ENCODE assay signal across 14 cellular contexts in the genomic region with DNA sequence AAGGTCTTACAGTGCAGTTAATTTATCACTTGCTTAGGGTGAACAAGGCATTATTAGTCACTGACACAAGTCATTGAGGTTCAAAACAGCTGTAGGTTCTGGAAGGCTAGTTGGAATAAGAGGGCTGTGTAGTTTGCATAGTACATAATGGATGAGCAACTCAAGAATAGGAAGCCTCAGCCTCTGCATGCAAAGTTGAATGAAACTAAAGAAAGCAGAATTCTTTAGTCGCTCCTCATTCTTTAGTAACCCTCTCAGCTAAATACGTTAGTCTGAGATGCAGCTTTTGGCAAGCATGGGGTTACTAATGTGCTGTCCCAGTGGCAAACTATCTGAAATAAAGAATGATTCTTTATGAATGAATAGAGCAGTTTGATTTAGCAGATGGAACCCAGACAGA.
A peak's percentile ranks its signal among the peaks of the same experiment; 100 is the strongest.
DNase-seq lines count a peak whose midpoint lies in the region; ATAC-seq and TF ChIP-seq lines count a peak whose summit lies in the region.
"Had no signal": no experiment of that assay in that cellular context is flagged by ENCODE, and none has a peak within 500 bp of the region (broad histone marks: within the 10 kb centered on the region; RNA-seq: fewer than 3 reads in every experiment).

No MANE protein-coding gene starts in this region.

- H3K27me3 Mint-ChIP-seq in GM23338 (ENCODE audit: insufficient read depth, low read depth, poor library complexity): no peaks in the 10 kb centered on the region
- no peaks in the 10 kb centered on the region for H3K27me3 Mint-ChIP-seq in WTC11 (ENCODE audit: low read depth)
- H3K27me3 Mint-ChIP-seq in endodermal cell (ENCODE audit: insufficient read depth): no peaks in the 10 kb centered on the region

- CTCF ChIA-PET in WTC11 (lab: Charles Lee): no interaction called here

- H3F3A ChIP-seq in GM23338 (replicated peaks; ENCODE audit: low read depth): 0 out of 2 replicates have a peak, but pooled peaks cover 4% of the 10 kb centered on the region

- no peak for TF ChIP-seq CTCF in GM23338 (conservative IDR thresholded peaks at IDR 0.05; ENCODE audit: low read depth in 2 of 2)
- no peak for TF ChIP-seq CTCF in WTC11 (IDR thresholded peaks at IDR 0.05)
- TF ChIP-seq CTCF in endodermal cell (conservative IDR thresholded peaks at IDR 0.05): no peak
- no peak for TF ChIP-seq CTCF in BE2C (IDR thresholded peaks at IDR 0.05; ENCODE audit: low read depth, low read length)

- no peaks in the 10 kb centered on the region for H3K9me3 ChIP-seq in endodermal cell (ENCODE audit: control insufficient read depth, low read length)
- no peaks in the 10 kb centered on the region for H3K9me3 ChIP-seq in BE2C

- no peak overlapping the region for H3K9ac ChIP-seq in endodermal cell (ENCODE audit: extremely low read depth, low read length, poor library complexity, severe bottlenecking)
- H3K9ac ChIP-seq: GM23248 had no signal

- H4K20me1 ChIP-seq in GM23338 (replicated peaks; ENCODE audit: insufficient read depth): no peaks in the 10 kb centered on the region

- H3K9me2 ChIP-seq in GM23338 (ENCODE audit: insufficient read depth): no peaks in the 10 kb centered on the region

- no peak overlapping the region for H2AFZ ChIP-seq in GM23338
- H2AFZ ChIP-seq: GM23248 had no signal

- H3K36me3 Mint-ChIP-seq in GM23338 (ENCODE audit: low read depth): peaks cover 15% of the 10 kb centered on the region; the same call in 2 of the 3 replicates
- H3K36me3 Mint-ChIP-seq in WTC11: peaks cover 12% of the 10 kb centered on the region
- peaks cover 19% of the 10 kb centered on the region for H3K36me3 Mint-ChIP-seq in endodermal cell (ENCODE audit: low read depth)
- H3K36me3 Mint-ChIP-seq: CD8-positive, alpha-beta memory T cell had no signal

- H3K36me3 ChIP-seq in GM23338 (ENCODE audit: insufficient read depth) (peaks cover 5% of the 10 kb centered on the region; the same call in 1 of the 2 replicates), endodermal cell (ENCODE audit: control insufficient read depth, insufficient read depth, low read length) (peaks cover 7% of the 10 kb centered on the region), BE2C (no peaks in the 10 kb centered on the region)

- H3K4me3 Mint-ChIP-seq in GM23338: no peak overlapping the region
- H3K4me3 Mint-ChIP-seq in WTC11: no peak overlapping the region
- H3K4me3 Mint-ChIP-seq in endodermal cell: no peak overlapping the region
- H3K4me3 Mint-ChIP-seq: B cell; CD8-positive, alpha-beta memory T cell; H9 had no signal

- H3K27me3 ChIP-seq in GM23338 (ENCODE audit: insufficient read depth) (no peaks in the 10 kb centered on the region), endodermal cell (ENCODE audit: control insufficient read depth, insufficient read depth, low read length, poor library complexity, severe bottlenecking) (no peaks in the 10 kb centered on the region), BE2C (peaks cover 18% of the 10 kb centered on the region)

- peaks cover 25% of the 10 kb centered on the region for H3K79me2 ChIP-seq in GM23338 (replicated peaks; ENCODE audit: insufficient read depth)

- H3K27ac Mint-ChIP-seq in GM23338 (no peak overlapping the region), WTC11 (peak overlapping the region; percentile 37; the same call in 1 of the 2 replicates), endodermal cell (no peak overlapping the region)
- H3K27ac Mint-ChIP-seq: B cell; CD8-positive, alpha-beta memory T cell had no signal

- no peak overlapping the region for H3K4me3 ChIP-seq in GM23338
- H3K4me3 ChIP-seq in endodermal cell (ENCODE audit: low read length): no peak overlapping the region
- H3K4me3 ChIP-seq in BE2C (ENCODE audit: low read depth, low read length): no peak overlapping the region
- H3K4me3 ChIP-seq: GM23248 had no signal

- H3K27ac ChIP-seq in GM23338 (ENCODE audit: low read depth) (peak overlapping the region; percentile 18; the same call in 1 of the 2 replicates), endodermal cell (ENCODE audit: low read depth, low read length) (peak overlapping the region; percentile 34)
- H3K27ac ChIP-seq: C4-2B, GM23248 had no signal

- DNase-seq in GM23338 (ENCODE audit: low spot score) (peak; percentile 25), WTC11 (ENCODE audit: low spot score) (no peak), endodermal cell (no peak), pons (ENCODE audit: low spot score) (peak; percentile 12), BE2C (no peak), NCI-H187 (lab: John Stamatoyannopoulos, UW) (no peak)
- DNase-seq: CD8-positive, alpha-beta memory T cell; DMS53; GF-D8; GM23248; H9 had no signal

- H3K9me3 Mint-ChIP-seq in GM23338 (no peaks in the 10 kb centered on the region), WTC11 (no peaks in the 10 kb centered on the region), endodermal cell (no peaks in the 10 kb centered on the region)
- H3K9me3 Mint-ChIP-seq: CD8-positive, alpha-beta memory T cell; H9 had no signal

- H3K4me1 ChIP-seq in GM23338 (ENCODE audit: insufficient read depth) (peaks cover 13% of the 10 kb centered on the region), endodermal cell (ENCODE audit: control insufficient read depth, insufficient read depth, low read length) (no peaks in the 10 kb centered on the region), BE2C (no peaks in the 10 kb centered on the region)

- H3K4me2 ChIP-seq in GM23338: no peak overlapping the region

- WGBS in endodermal cell (ENCODE audit: insufficient coverage in 1 of 2, insufficient read length in 1 of 2), 2 experiments: 80 to 86% methylated on average over 1 to 2 of the region's 2 CpGs

- H3K4me1 Mint-ChIP-seq in GM23338 (peaks cover 20% of the 10 kb centered on the region), WTC11 (peaks cover 9% of the 10 kb centered on the region), endodermal cell (peaks cover 2% of the 10 kb centered on the region)
- H3K4me1 Mint-ChIP-seq: B cell; CD8-positive, alpha-beta memory T cell had no signal

- POLR2A ChIA-PET in WTC11 (lab: Charles Lee): no interaction called here

- ATAC-seq in GM23338 (peak; percentile 52; the same call in 2 of the 3 replicates), WTC11 (no peak), GM19023 (IDR thresholded peaks at IDR 0.05; ENCODE audit: unreplicated experiment) (no peak)

TF ChIP-seq in GM23338, 12 proteins besides CTCF, POLR2A, EP300 and RAD21 (continues in another document):
- TF ChIP-seq CREB1 (CRISPR knock-in tag; IDR thresholded peaks at IDR 0.05; ENCODE audit: low read depth): no peak
- TF ChIP-seq, protein P1, sequence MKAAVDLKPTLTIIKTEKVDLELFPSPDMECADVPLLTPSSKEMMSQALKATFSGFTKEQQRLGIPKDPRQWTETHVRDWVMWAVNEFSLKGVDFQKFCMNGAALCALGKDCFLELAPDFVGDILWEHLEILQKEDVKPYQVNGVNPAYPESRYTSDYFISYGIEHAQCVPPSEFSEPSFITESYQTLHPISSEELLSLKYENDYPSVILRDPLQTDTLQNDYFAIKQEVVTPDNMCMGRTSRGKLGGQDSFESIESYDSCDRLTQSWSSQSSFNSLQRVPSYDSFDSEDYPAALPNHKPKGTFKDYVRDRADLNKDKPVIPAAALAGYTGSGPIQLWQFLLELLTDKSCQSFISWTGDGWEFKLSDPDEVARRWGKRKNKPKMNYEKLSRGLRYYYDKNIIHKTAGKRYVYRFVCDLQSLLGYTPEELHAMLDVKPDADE (IDR thresholded peaks at IDR 0.05): no peak

TF ChIP-seq in WTC11, 78 proteins besides CTCF, POLR2A, EP300 and RAD21 (continues in another document):
- TF ChIP-seq, protein P2, sequence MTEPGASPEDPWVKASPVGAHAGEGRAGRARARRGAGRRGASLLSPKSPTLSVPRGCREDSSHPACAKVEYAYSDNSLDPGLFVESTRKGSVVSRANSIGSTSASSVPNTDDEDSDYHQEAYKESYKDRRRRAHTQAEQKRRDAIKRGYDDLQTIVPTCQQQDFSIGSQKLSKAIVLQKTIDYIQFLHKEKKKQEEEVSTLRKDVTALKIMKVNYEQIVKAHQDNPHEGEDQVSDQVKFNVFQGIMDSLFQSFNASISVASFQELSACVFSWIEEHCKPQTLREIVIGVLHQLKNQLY (CRISPR knock-in tag; IDR thresholded peaks at IDR 0.05): no peak
- TF ChIP-seq NR2C2 (CRISPR knock-in tag; IDR thresholded peaks at IDR 0.05) (no peak), TEAD1 (CRISPR knock-in tag; IDR thresholded peaks at IDR 0.05) (no peak)
- TF ChIP-seq, protein P3, sequence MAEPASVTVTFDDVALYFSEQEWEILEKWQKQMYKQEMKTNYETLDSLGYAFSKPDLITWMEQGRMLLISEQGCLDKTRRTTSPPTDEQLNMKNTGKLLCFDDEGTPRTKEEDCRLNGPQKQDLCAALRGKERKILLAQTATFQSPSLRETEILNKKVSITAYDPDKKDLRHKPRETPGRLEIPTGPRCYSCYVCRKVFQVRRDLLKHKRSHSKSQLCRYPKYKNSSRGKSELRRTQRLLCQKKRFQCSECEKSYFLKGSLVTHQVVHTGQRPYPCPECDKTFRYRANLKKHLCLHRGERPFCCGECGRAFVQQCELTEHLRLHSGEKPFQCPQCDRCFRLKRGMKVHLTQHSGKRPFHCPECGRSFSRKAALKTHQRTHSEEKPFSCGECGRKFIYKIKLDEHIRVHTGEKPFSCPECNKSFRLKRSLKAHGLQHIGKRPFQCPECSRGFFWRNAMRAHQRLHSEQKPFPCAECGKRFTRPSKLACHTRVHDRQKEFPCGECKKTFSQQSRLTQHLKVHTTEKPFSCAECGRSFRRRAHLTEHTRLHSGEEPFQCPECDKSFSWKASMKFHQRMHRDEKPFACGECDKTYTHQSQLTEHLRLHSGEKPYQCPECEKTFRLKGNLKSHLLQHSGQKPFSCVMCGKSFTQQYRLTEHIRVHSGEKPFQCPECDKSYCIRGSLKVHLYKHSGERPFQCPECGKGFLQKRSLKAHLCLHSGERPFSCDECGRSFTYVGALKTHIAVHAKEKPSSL (CRISPR knock-in tag; conservative IDR thresholded peaks at IDR 0.05): no peak
- TF ChIP-seq, protein P4, sequence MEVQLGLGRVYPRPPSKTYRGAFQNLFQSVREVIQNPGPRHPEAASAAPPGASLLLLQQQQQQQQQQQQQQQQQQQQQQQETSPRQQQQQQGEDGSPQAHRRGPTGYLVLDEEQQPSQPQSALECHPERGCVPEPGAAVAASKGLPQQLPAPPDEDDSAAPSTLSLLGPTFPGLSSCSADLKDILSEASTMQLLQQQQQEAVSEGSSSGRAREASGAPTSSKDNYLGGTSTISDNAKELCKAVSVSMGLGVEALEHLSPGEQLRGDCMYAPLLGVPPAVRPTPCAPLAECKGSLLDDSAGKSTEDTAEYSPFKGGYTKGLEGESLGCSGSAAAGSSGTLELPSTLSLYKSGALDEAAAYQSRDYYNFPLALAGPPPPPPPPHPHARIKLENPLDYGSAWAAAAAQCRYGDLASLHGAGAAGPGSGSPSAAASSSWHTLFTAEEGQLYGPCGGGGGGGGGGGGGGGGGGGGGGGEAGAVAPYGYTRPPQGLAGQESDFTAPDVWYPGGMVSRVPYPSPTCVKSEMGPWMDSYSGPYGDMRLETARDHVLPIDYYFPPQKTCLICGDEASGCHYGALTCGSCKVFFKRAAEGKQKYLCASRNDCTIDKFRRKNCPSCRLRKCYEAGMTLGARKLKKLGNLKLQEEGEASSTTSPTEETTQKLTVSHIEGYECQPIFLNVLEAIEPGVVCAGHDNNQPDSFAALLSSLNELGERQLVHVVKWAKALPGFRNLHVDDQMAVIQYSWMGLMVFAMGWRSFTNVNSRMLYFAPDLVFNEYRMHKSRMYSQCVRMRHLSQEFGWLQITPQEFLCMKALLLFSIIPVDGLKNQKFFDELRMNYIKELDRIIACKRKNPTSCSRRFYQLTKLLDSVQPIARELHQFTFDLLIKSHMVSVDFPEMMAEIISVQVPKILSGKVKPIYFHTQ (CRISPR knock-in tag; IDR thresholded peaks at IDR 0.05): no peak

Comparison
In these comparisons a context has a peak if more than half of its experiments do, and no peak if none do; other contexts are left out.
1. DNase-seq: peak in GM23338 (single experiment) and pons (single experiment); none in WTC11 (single experiment), endodermal cell (single experiment), BE2C (single experiment) and NCI-H187 (0 of 2).